In the genomic region with DNA sequence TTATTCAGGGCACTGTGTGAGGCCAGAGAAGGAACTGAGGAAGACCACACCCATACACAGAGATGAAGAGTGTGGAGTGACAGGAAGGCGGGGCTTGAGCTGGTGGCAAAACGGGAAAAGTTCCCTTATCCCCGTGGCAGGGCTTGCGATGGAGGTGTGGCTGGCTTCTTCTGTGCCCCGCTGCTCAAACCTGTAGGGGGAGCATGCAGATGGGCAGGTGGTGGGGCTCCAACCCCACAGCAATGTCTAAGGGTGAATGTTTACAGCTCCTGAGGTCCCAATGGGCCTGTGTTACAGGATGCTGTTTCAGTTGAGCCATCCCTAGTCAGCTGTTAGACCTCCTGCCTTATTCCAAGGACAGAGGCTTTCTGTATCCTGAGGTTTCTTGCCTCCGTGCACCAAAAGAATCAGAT, we compare ENCODE assay signal across 10 cellular contexts.
DNase-seq lines count a peak whose midpoint lies in the region; ATAC-seq, FAIRE-seq and TF ChIP-seq lines count a peak whose summit lies in the region.
"Had no signal": no experiment of that assay in that cellular context is flagged by ENCODE, and none has a peak within 500 bp of the region (broad histone marks: within the 10 kb centered on the region; RNA-seq: fewer than 3 reads in every experiment).

No MANE protein-coding gene starts in this region.

- no peak overlapping the region for H3K27ac ChIP-seq in GM23248
- H3K27ac ChIP-seq in PC-9: no peak overlapping the region
- peak overlapping the region; percentile 84 for H3K27ac ChIP-seq in left ventricle myocardium inferior (replicated peaks)
- peak overlapping the region; percentile 51 to 87 for H3K27ac ChIP-seq in small intestine (ENCODE audit: low read depth in 1 of 2, low read length in 1 of 2)

- H3K9me2 ChIP-seq in GM23248 (ENCODE audit: insufficient read depth): no peaks in the 10 kb centered on the region
- no peaks in the 10 kb centered on the region for H3K9me2 ChIP-seq in PC-9 (ENCODE audit: insufficient read depth)

- TF ChIP-seq CTCF in PC-9 (conservative IDR thresholded peaks at IDR 0.05) (no peak), left ventricle myocardium inferior (IDR thresholded peaks at IDR 0.05; ENCODE audit: borderline replicate concordance) (peak; percentile 15)

- no peaks in the 10 kb centered on the region for H3K79me2 ChIP-seq in GM23248 (ENCODE audit: insufficient read depth)
- no peaks in the 10 kb centered on the region for H3K79me2 ChIP-seq in PC-9 (ENCODE audit: low read depth)

- 49 to 54% methylated on average over 6 of the region's 6 CpGs for WGBS in GM23248 (ENCODE audit: low coverage in 1 of 2, low lambda C conversion rate in 2 of 2, missing lambda C conversion rate in 2 of 2), 2 experiments
- WGBS in small intestine, 3 donors: 25 to 58% (median 46%) methylated on average over 6 of the region's 6 CpGs

- no peak for FAIRE-seq in small intestine (lab: Jason Lieb, UNC)

- no peaks in the 10 kb centered on the region for H4K20me1 ChIP-seq in GM23248 (ENCODE audit: insufficient read depth)
- no peaks in the 10 kb centered on the region for H4K20me1 ChIP-seq in PC-9 (ENCODE audit: insufficient read depth)

- ATAC-seq in HG03442 (IDR thresholded peaks at IDR 0.05; ENCODE audit: unreplicated experiment): no peak

- in situ Hi-C loops in GM23248 (cut with MboI): loop anchor here (25.0 kb wide), 1 partner anchor 918 kb away; no protein-coding TSS in a partner anchor

- H3K4me1 ChIP-seq in GM23248 (ENCODE audit: insufficient read depth) (peaks cover 33% of the 10 kb centered on the region), PC-9 (replicated peaks; ENCODE audit: insufficient read depth) (peaks cover 35% of the 10 kb centered on the region), left ventricle myocardium inferior (peaks cover 56% of the 10 kb centered on the region), small intestine (ENCODE audit: control insufficient read depth in 2 of 2, insufficient read depth in 1 of 2, low read depth in 1 of 2, low read length in 1 of 2) (peaks cover 3 to 12% of the 10 kb centered on the region in 2 donors)

- H2AFZ ChIP-seq in GM23248 (peak overlapping the region; percentile 28), PC-9 (no peak overlapping the region)

- POLR2A ChIA-PET in PC-9 (lab: Charles Lee; ENCODE audit: unreplicated experiment): interaction anchor here (0.6 to 1.4 kb wide), 3 partner anchors 16 to 773 kb away, joined by 5 to 20 read pairs (median 10); no protein-coding TSS in a partner anchor

- peaks cover 21% of the 10 kb centered on the region for H3F3A ChIP-seq in GM23248 (ENCODE audit: insufficient read depth)
- peaks cover 19% of the 10 kb centered on the region; the same call in 1 of the 2 replicates for H3F3A ChIP-seq in PC-9 (ENCODE audit: insufficient read depth, low read depth)

- H3K4me2 ChIP-seq in GM23248 (ENCODE audit: unreplicated experiment): no peak overlapping the region
- no peak overlapping the region for H3K4me2 ChIP-seq in PC-9

- no peaks in the 10 kb centered on the region for H3K9me3 ChIP-seq in GM23248 (ENCODE audit: low read depth)
- H3K9me3 ChIP-seq in PC-9 (ENCODE audit: insufficient read depth, low read depth): no peaks in the 10 kb centered on the region
- no peaks in the 10 kb centered on the region for H3K9me3 ChIP-seq in left ventricle myocardium inferior (replicated peaks)
- no peaks in the 10 kb centered on the region for H3K9me3 ChIP-seq in small intestine (ENCODE audit: control insufficient read depth, low read depth)
- H3K9me3 ChIP-seq: ovary had no signal

- no peak overlapping the region for H3K9ac ChIP-seq in GM23248

- H3K27me3 ChIP-seq in GM23248 (replicated peaks; ENCODE audit: insufficient read depth) (no peaks in the 10 kb centered on the region), PC-9 (ENCODE audit: insufficient read depth, low read depth) (no peaks in the 10 kb centered on the region), left ventricle myocardium inferior (ENCODE audit: low read depth) (no peaks in the 10 kb centered on the region), small intestine (ENCODE audit: control insufficient read depth in 2 of 2, insufficient read depth in 2 of 2, low read length in 2 of 2) (no peaks in the 10 kb centered on the region)
- H3K27me3 ChIP-seq: ovary had no signal

- DNase-seq in GM23248 (no peak), PC-9 (peak in 1 of 2 experiments; percentile 47), left ventricle myocardium inferior (no peak), small intestine (no peak), retina (no peak), iPS-NIHi7 (ENCODE audit: extremely low spot score) (no peak)
- DNase-seq: activated effector memory CD4-positive, alpha-beta T cell treated with Interleukin-2 at 50 U/mL for 16 hours; DMS79 treated with DMSO at 0.1 percent for 48 hours had no signal

- H3K36me3 ChIP-seq in GM23248 (ENCODE audit: low read depth): no peaks in the 10 kb centered on the region
- no peaks in the 10 kb centered on the region for H3K36me3 ChIP-seq in PC-9 (ENCODE audit: low read depth)
- H3K36me3 ChIP-seq in left ventricle myocardium inferior: no peaks in the 10 kb centered on the region
- no peaks in the 10 kb centered on the region for H3K36me3 ChIP-seq in small intestine (ENCODE audit: control insufficient read depth in 2 of 2, insufficient read depth in 2 of 2, low read length in 2 of 2)
- H3K36me3 ChIP-seq: ovary had no signal

- CTCF ChIA-PET in PC-9 (lab: Charles Lee): interaction anchor here (0.8 to 2.6 kb wide), 2 partner anchors 7 to 30 kb away, joined by 3 to 34 read pairs; no protein-coding TSS in a partner anchor

- no peak overlapping the region for H3K4me3 ChIP-seq in GM23248
- H3K4me3 ChIP-seq in PC-9: no peak overlapping the region
- no peak overlapping the region for H3K4me3 ChIP-seq in left ventricle myocardium inferior
- no peak overlapping the region for H3K4me3 ChIP-seq in small intestine (ENCODE audit: low read depth in 1 of 2, low read length in 2 of 2)
- H3K4me3 ChIP-seq: ovary had no signal

- intact Hi-C loops in PC-9 (cut with micrococcal nuclease; ENCODE audit: unreplicated experiment): no loop called here
- intact Hi-C loops in left ventricle myocardium inferior (cut with micrococcal nuclease): no loop called here

- TSS peak; percentile 93 for BruUV-seq in PC-9 (replicated peaks; lab: Mats Ljungman, UMichigan)

Comparison
In these comparisons a context has a peak if more than half of its experiments do, and no peak if none do; other contexts are left out.
1. H3K27ac ChIP-seq: peak in left ventricle myocardium inferior (single experiment) and small intestine (2 of 2); none in GM23248 (single experiment) and PC-9 (single experiment).